Comparison of ENCODE assay signal across 24 cellular contexts in the genomic region with DNA sequence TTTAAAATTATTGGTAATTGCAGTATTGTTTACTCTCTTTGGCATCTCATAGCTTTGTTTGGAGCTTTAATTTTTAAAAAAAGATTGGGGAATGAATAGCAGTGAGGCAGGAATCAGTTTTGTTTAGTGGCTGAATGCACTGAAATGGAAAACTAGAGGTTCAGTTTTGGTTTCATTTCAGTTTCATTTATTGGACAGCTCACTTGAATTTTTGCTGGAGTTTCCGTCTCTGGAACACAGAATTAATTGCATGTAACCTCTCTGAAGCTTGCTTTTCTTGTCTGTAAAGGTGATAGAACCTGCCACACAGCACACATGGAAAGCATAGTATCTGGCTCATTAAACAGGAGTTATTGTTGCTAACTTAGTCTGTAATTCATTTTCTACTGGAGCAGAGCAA. TPM values are rescaled to one million over a fixed set of nuclear protein-coding genes. Genes with fewer than 3 reads are reported as not detected.
DNase-seq lines count a peak whose midpoint lies in the region; ATAC-seq and TF ChIP-seq lines count a peak whose summit lies in the region.
"Had no signal": no experiment of that assay in that cellular context is flagged by ENCODE, and none has a peak within 500 bp of the region (broad histone marks: within the 10 kb centered on the region; RNA-seq: fewer than 3 reads in every experiment).

No MANE protein-coding gene starts in this region.

- no peak overlapping the region for H3K4me3 Mint-ChIP-seq in nephron
- no peak overlapping the region for H3K4me3 Mint-ChIP-seq in stimulated activated effector memory CD8-positive, alpha-beta T cell treated with anti-CD3 and anti-CD28 coated beads, Interleukin-12 subunit alpha, Interleukin-12 subunit beta, amount 100 ng/mL, for 72 hours
- H3K4me3 Mint-ChIP-seq: activated naive CD8-positive, alpha-beta T cell treated with anti-CD3 and anti-CD28 coated beads for 36 hours; B cell; endodermal cell; natural killer cell treated with Interleukin-12 subunit alpha and Interleukin-12 subunit beta and Interleukin-15 and Interleukin-18, amount 100 ng/mL, for 72 hours had no signal

- intact Hi-C loops in PC-9 (cut with micrococcal nuclease; ENCODE audit: unreplicated experiment), result no loop called here

- no peaks in the 10 kb centered on the region for H3K9me3 ChIP-seq in PC-9 (ENCODE audit: insufficient read depth, low read depth)
- H3K9me3 ChIP-seq: Caco-2, prostate gland had no signal

- peaks cover 70% of the 10 kb centered on the region for H3K27me3 Mint-ChIP-seq in nephron (ENCODE audit: low read depth)

- H3K4me1 Mint-ChIP-seq in nephron, result peaks cover 6% of the 10 kb centered on the region
- peaks cover 6% of the 10 kb centered on the region for H3K4me1 Mint-ChIP-seq in stimulated activated effector memory CD8-positive, alpha-beta T cell treated with anti-CD3 and anti-CD28 coated beads, Interleukin-12 subunit alpha, Interleukin-12 subunit beta, amount 100 ng/mL, for 72 hours
- H3K4me1 Mint-ChIP-seq: endodermal cell had no signal

- ATAC-seq in HG02623 (IDR thresholded peaks at IDR 0.05; ENCODE audit: unreplicated experiment), result peak; percentile 50
- no peak for ATAC-seq in stimulated activated effector memory CD8-positive, alpha-beta T cell treated with anti-CD3 and anti-CD28 coated beads, Interleukin-12 subunit alpha, Interleukin-12 subunit beta, amount 100 ng/mL, for 72 hours
- ATAC-seq: HCT116; natural killer cell treated with Interleukin-12 subunit alpha and Interleukin-12 subunit beta and Interleukin-15 and Interleukin-18, amount 100 ng/mL, for 72 hours; SK-N-SH treated with all-trans-retinoic acid at 6 μM for 48 hours had no signal

- DNase-seq in NCI-H1105 treated with DMSO at 0.1 percent for 48 hours (lab: John Stamatoyannopoulos, UW) (peak; percentile 47), NCI-H1105 (lab: John Stamatoyannopoulos, UW) (no peak), PC-9 (no peak), NCI-H1092 (lab: John Stamatoyannopoulos, UW) (no peak), epidermal melanocyte (ENCODE audit: insufficient read length, low spot score) (no peak)
- no peak for DNase-seq in stimulated activated effector memory CD8-positive, alpha-beta T cell treated with anti-CD3 and anti-CD28 coated beads, Interleukin-12 subunit alpha, Interleukin-12 subunit beta, amount 100 ng/mL, for 72 hours (ENCODE audit: low spot score in 2 of 2)
- DNase-seq: activated CD8-positive, alpha-beta memory T cell treated with anti-CD3 and anti-CD28 coated beads for 24 hours; activated naive CD8-positive, alpha-beta T cell treated with anti-CD3 and anti-CD28 coated beads for 36 hours; Caco-2; endodermal cell; KBM-7; NCI-H1048; small intestine; stimulated activated CD4-positive, alpha-beta T cell treated with anti-CD3 and anti-CD28 coated beads, Interleukin-4, amount 100 ng/mL, for 24 hours had no signal

- 0 out of 2 replicates have a peak overlapping the region, but pooled peaks have one; percentile 11 for H3K4me2 ChIP-seq in PC-9
- H3K4me2 ChIP-seq: hepatocyte had no signal

- no TSS peak for BruUV-seq in PC-9 (replicated peaks; lab: Mats Ljungman, UMichigan)

- H3K36me3 Mint-ChIP-seq in nephron (ENCODE audit: low read depth), result no peaks in the 10 kb centered on the region
- no peaks in the 10 kb centered on the region for H3K36me3 Mint-ChIP-seq in stimulated activated effector memory CD8-positive, alpha-beta T cell treated with anti-CD3 and anti-CD28 coated beads, Interleukin-12 subunit alpha, Interleukin-12 subunit beta, amount 100 ng/mL, for 72 hours
- H3K36me3 Mint-ChIP-seq: activated naive CD8-positive, alpha-beta T cell treated with anti-CD3 and anti-CD28 coated beads for 36 hours; natural killer cell treated with Interleukin-12 subunit alpha and Interleukin-12 subunit beta and Interleukin-15 and Interleukin-18, amount 100 ng/mL, for 72 hours had no signal

- no peak overlapping the region for H3K4me3 ChIP-seq in PC-9
- H3K4me3 ChIP-seq: hepatocyte, prostate gland had no signal

- H4K20me1 ChIP-seq in PC-9 (ENCODE audit: insufficient read depth), result no peaks in the 10 kb centered on the region

- TF ChIP-seq CTCF in PC-9 (conservative IDR thresholded peaks at IDR 0.05) (no peak), nephron (IDR thresholded peaks at IDR 0.05; ENCODE audit: unreplicated experiment in 3 of 3) (no peak)

- H3F3A ChIP-seq in PC-9 (ENCODE audit: insufficient read depth, low read depth), result no peaks in the 10 kb centered on the region

- H3K27me3 ChIP-seq in PC-9 (ENCODE audit: insufficient read depth, low read depth), result peaks cover 20% of the 10 kb centered on the region; the same call in 1 of the 2 replicates

- no peaks in the 10 kb centered on the region for H3K36me3 ChIP-seq in PC-9 (ENCODE audit: low read depth)
- H3K36me3 ChIP-seq: prostate gland had no signal

- no peaks in the 10 kb centered on the region for H3K4me1 ChIP-seq in PC-9 (replicated peaks; ENCODE audit: insufficient read depth)
- H3K4me1 ChIP-seq: Caco-2, prostate gland had no signal

- H3K27ac Mint-ChIP-seq in nephron, result peak overlapping the region; percentile 47 to 65 (median 60)
- H3K27ac Mint-ChIP-seq in stimulated activated effector memory CD8-positive, alpha-beta T cell treated with anti-CD3 and anti-CD28 coated beads, Interleukin-12 subunit alpha, Interleukin-12 subunit beta, amount 100 ng/mL, for 72 hours, result no peak overlapping the region
- H3K27ac Mint-ChIP-seq: activated naive CD8-positive, alpha-beta T cell treated with anti-CD3 and anti-CD28 coated beads for 36 hours; B cell; endodermal cell; natural killer cell treated with Interleukin-12 subunit alpha and Interleukin-12 subunit beta and Interleukin-15 and Interleukin-18, amount 100 ng/mL, for 72 hours had no signal

- no peaks in the 10 kb centered on the region for H3K79me2 ChIP-seq in PC-9 (ENCODE audit: low read depth)
- H3K79me2 ChIP-seq: hepatocyte had no signal

- no peak overlapping the region for H2AFZ ChIP-seq in PC-9
- H2AFZ ChIP-seq: hepatocyte had no signal

- no peaks in the 10 kb centered on the region for H3K9me3 Mint-ChIP-seq in nephron
- H3K9me3 Mint-ChIP-seq in stimulated activated effector memory CD8-positive, alpha-beta T cell treated with anti-CD3 and anti-CD28 coated beads, Interleukin-12 subunit alpha, Interleukin-12 subunit beta, amount 100 ng/mL, for 72 hours, result no peaks in the 10 kb centered on the region
- H3K9me3 Mint-ChIP-seq: activated naive CD8-positive, alpha-beta T cell treated with anti-CD3 and anti-CD28 coated beads for 36 hours; endodermal cell; natural killer cell treated with Interleukin-12 subunit alpha and Interleukin-12 subunit beta and Interleukin-15 and Interleukin-18, amount 100 ng/mL, for 72 hours had no signal

- no peaks in the 10 kb centered on the region for H3K9me2 ChIP-seq in PC-9 (ENCODE audit: insufficient read depth)

- CTCF ChIA-PET in PC-9 (lab: Charles Lee), result interaction anchor here (0.6 kb wide), 1 partner anchor 1822 kb away, joined by 4 read pairs; no protein-coding TSS in a partner anchor

- POLR2A ChIA-PET in PC-9 (lab: Charles Lee; ENCODE audit: unreplicated experiment), result no interaction called here

- H3K27ac ChIP-seq in PC-9, result no peak overlapping the region
- H3K27ac ChIP-seq: 22Rv1, hepatocyte, prostate gland had no signal

RNA-seq across cellular contexts. Expression of a gene that starts 7.2 kb away (rescaled TPM):
- total RNA-seq in PC-9 (2021), result not detected in 2 replicates
- total RNA-seq: activated naive CD8-positive, alpha-beta T cell treated with anti-CD3 and anti-CD28 coated beads for 36 hours; B cell; Caco-2; natural killer cell treated with Interleukin-12 subunit alpha and Interleukin-12 subunit beta and Interleukin-15 and Interleukin-18, amount 100 ng/mL, for 72 hours; RPMI7951 had no signal
